ENCODE assay signal across 10 cellular contexts in genomic region chr16:3789375-3790067, GRCh38.
DNase-seq lines count a peak whose midpoint lies in the region; ATAC-seq and TF ChIP-seq lines count a peak whose summit lies in the region.
"Had no signal": no experiment of that assay in that cellular context is flagged by ENCODE, and none has a peak within 500 bp of the region (broad histone marks: within the 10 kb centered on the region; RNA-seq: fewer than 3 reads in every experiment).

No MANE protein-coding gene starts in this region.

- ATAC-seq in Panc1: no peak

- in situ Hi-C loops in Panc1 (cut with HindIII; ENCODE audit: low pct_unique_long_range_greater_than_20kb, low sequenced_read_pairs): no loop called here

- no peak overlapping the region for H3K27ac ChIP-seq in Panc1 (ENCODE audit: low read length)
- H3K27ac ChIP-seq: uterus had no signal

- H3K4me3 ChIP-seq in Panc1 (ENCODE audit: low read depth in 2 of 2, low read length in 2 of 2): no peak overlapping the region
- H3K4me3 ChIP-seq: uterus had no signal

- intact Hi-C loops in activated CD4-positive, alpha-beta memory T cell treated with anti-CD3 and anti-CD28 coated beads for 36 hours (cut with micrococcal nuclease): loop anchor here (1.0 to 5.0 kb wide), 3 partner anchors 36 to 90 kb away; no protein-coding TSS in a partner anchor
- intact Hi-C loops in Panc1 (cut with micrococcal nuclease; ENCODE audit: unreplicated experiment): no loop called here

- no peaks in the 10 kb centered on the region for H3K9me3 ChIP-seq in Panc1 (ENCODE audit: control insufficient read depth, insufficient read depth, low read depth, low read length)
- H3K9me3 ChIP-seq: uterus had no signal

- H3K27me3 Mint-ChIP-seq in activated CD4-positive, alpha-beta memory T cell treated with anti-CD3 and anti-CD28 coated beads, Interleukin-2, amount 10 ng/mL, durations not matched to agents 7 days and 5 days: peaks cover 7% of the 10 kb centered on the region
- H3K27me3 Mint-ChIP-seq in activated CD4-positive, alpha-beta memory T cell treated with anti-CD3 and anti-CD28 coated beads for 36 hours: no peaks in the 10 kb centered on the region

- H3K4me1 ChIP-seq in Panc1 (ENCODE audit: control insufficient read depth, insufficient read depth, low read length): no peaks in the 10 kb centered on the region
- H3K4me1 ChIP-seq: uterus had no signal

- H3K4me1 Mint-ChIP-seq in activated CD4-positive, alpha-beta memory T cell treated with anti-CD3 and anti-CD28 coated beads, Interleukin-2, amount 10 ng/mL, durations not matched to agents 7 days and 5 days: peaks cover 34% of the 10 kb centered on the region
- peaks cover 31% of the 10 kb centered on the region for H3K4me1 Mint-ChIP-seq in activated CD4-positive, alpha-beta memory T cell treated with anti-CD3 and anti-CD28 coated beads for 36 hours (ENCODE audit: low read depth)

- no peak for TF ChIP-seq CTCF in GM20000 (IDR thresholded peaks at IDR 0.05; ENCODE audit: extremely low read depth, missing control alignments)
- TF ChIP-seq CTCF in Panc1 (IDR thresholded peaks at IDR 0.05): no peak

- no peak for DNase-seq in activated CD4-positive, alpha-beta memory T cell treated with anti-CD3 and anti-CD28 coated beads, Interleukin-2, amount 10 ng/mL, durations not matched to agents 7 days and 5 days
- DNase-seq in activated CD4-positive, alpha-beta memory T cell treated with anti-CD3 and anti-CD28 coated beads for 36 hours: no peak
- DNase-seq in GM20000 (ENCODE audit: low spot score) (peak; percentile 63), Panc1 (ENCODE audit: low read depth, low spot score) (no peak), renal cortical epithelial cell (ENCODE audit: low read depth) (peak; percentile 30), kidney tubule cell (ENCODE audit: low spot score) (no peak), DMS153 treated with DMSO at 0.1 percent for 48 hours (lab: John Stamatoyannopoulos, UW; ENCODE audit: unreplicated experiment) (no peak)
- DNase-seq in stimulated activated CD4-positive, alpha-beta T cell treated with anti-CD3 and anti-CD28 coated beads, Interleukin-1b, Interleukin-23, amount 100 ng/mL, for 48 hours: no peak
- DNase-seq: Karpas-422, uterus had no signal

- CTCF ChIA-PET in activated CD4-positive, alpha-beta memory T cell treated with anti-CD3 and anti-CD28 coated beads, Interleukin-2, amount 10 ng/mL, durations not matched to agents 7 days and 5 days (lab: Charles Lee): interaction anchor here (0.7 to 1.3 kb wide), 3 partner anchors 34 to 464 kb away, joined by 3 to 4 read pairs (median 4); no protein-coding TSS in a partner anchor
- CTCF ChIA-PET in activated CD4-positive, alpha-beta memory T cell treated with anti-CD3 and anti-CD28 coated beads for 36 hours (lab: Charles Lee): no interaction called here
- CTCF ChIA-PET in Panc1 (lab: Charles Lee): no interaction called here

- H3K9me3 Mint-ChIP-seq in activated CD4-positive, alpha-beta memory T cell treated with anti-CD3 and anti-CD28 coated beads, Interleukin-2, amount 10 ng/mL, durations not matched to agents 7 days and 5 days: no peaks in the 10 kb centered on the region
- no peaks in the 10 kb centered on the region for H3K9me3 Mint-ChIP-seq in activated CD4-positive, alpha-beta memory T cell treated with anti-CD3 and anti-CD28 coated beads for 36 hours

- H3K36me3 Mint-ChIP-seq in activated CD4-positive, alpha-beta memory T cell treated with anti-CD3 and anti-CD28 coated beads, Interleukin-2, amount 10 ng/mL, durations not matched to agents 7 days and 5 days (ENCODE audit: low read depth): peaks cover 54% of the 10 kb centered on the region
- peaks cover 34% of the 10 kb centered on the region for H3K36me3 Mint-ChIP-seq in activated CD4-positive, alpha-beta memory T cell treated with anti-CD3 and anti-CD28 coated beads for 36 hours

- no peak overlapping the region for H3K4me3 Mint-ChIP-seq in activated CD4-positive, alpha-beta memory T cell treated with anti-CD3 and anti-CD28 coated beads, Interleukin-2, amount 10 ng/mL, durations not matched to agents 7 days and 5 days
- no peak overlapping the region for H3K4me3 Mint-ChIP-seq in activated CD4-positive, alpha-beta memory T cell treated with anti-CD3 and anti-CD28 coated beads for 36 hours

- POLR2A ChIA-PET in activated CD4-positive, alpha-beta memory T cell treated with anti-CD3 and anti-CD28 coated beads, Interleukin-2, amount 10 ng/mL, durations not matched to agents 7 days and 5 days (lab: Charles Lee): interaction anchor here (1.6 kb wide), 1 partner anchor 21 kb away, joined by 6 read pairs; no protein-coding TSS in a partner anchor
- POLR2A ChIA-PET in activated CD4-positive, alpha-beta memory T cell treated with anti-CD3 and anti-CD28 coated beads for 36 hours (lab: Charles Lee): interaction anchor here (0.6 kb wide), 1 partner anchor 21 kb away, joined by 3 read pairs; no protein-coding TSS in a partner anchor
- POLR2A ChIA-PET in Panc1 (lab: Charles Lee): no interaction called here

- peak overlapping the region; percentile 19 for H3K27ac Mint-ChIP-seq in activated CD4-positive, alpha-beta memory T cell treated with anti-CD3 and anti-CD28 coated beads, Interleukin-2, amount 10 ng/mL, durations not matched to agents 7 days and 5 days
- no peak overlapping the region for H3K27ac Mint-ChIP-seq in activated CD4-positive, alpha-beta memory T cell treated with anti-CD3 and anti-CD28 coated beads for 36 hours

- H3K27me3 ChIP-seq in Panc1 (ENCODE audit: control insufficient read depth, insufficient read depth, low read length): no peaks in the 10 kb centered on the region
- H3K27me3 ChIP-seq: uterus had no signal

- TSS peak; percentile 37 for BruUV-seq in Panc1 (replicated peaks; lab: Mats Ljungman, UMichigan)

- 0 out of 2 replicates have a peak, but pooled peaks cover 8% of the 10 kb centered on the region for H3K36me3 ChIP-seq in Panc1 (ENCODE audit: control insufficient read depth, insufficient read depth, low read length)
- H3K36me3 ChIP-seq: uterus had no signal

Comparison
In these comparisons a context has a peak if more than half of its experiments do, and no peak if none do; other contexts are left out.
1. DNase-seq: peak in GM20000 (single experiment) and renal cortical epithelial cell (single experiment); none in activated CD4-positive, alpha-beta memory T cell treated with anti-CD3 and anti-CD28 coated beads, Interleukin-2, amount 10 ng/mL, durations not matched to agents 7 days and 5 days (single experiment), activated CD4-positive, alpha-beta memory T cell treated with anti-CD3 and anti-CD28 coated beads for 36 hours (single experiment), Panc1 (single experiment), stimulated activated CD4-positive, alpha-beta T cell treated with anti-CD3 and anti-CD28 coated beads, Interleukin-1b, Interleukin-23, amount 100 ng/mL, for 48 hours (single experiment), kidney tubule cell (single experiment) and DMS153 treated with DMSO at 0.1 percent for 48 hours (single experiment).